8 cellular contexts compared by ENCODE assay signal in the genomic region with DNA sequence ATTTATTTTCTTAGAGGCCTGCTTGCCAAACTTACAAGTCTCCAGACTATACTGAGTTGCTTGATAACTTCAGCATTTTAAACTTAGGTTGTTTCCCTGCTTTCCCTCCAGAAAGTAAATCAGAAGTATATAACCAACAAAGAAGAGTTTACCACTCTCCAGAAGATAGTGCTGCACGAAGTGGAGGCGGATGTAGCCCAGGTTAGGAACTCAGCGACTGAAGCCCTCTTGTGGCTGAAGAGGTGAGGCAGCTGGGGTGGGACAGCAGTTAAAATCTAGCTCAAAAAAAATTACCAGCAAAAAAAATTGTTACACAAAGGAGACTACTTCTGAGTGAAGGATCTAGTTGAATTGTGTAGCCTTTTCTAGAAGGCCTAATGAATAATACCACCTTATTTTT. TPM values are rescaled to one million over a fixed set of nuclear protein-coding genes. Genes with fewer than 3 reads are reported as not detected.
DNase-seq lines count a peak whose midpoint lies in the region; ATAC-seq and TF ChIP-seq lines count a peak whose summit lies in the region.
"Not testable (repeated sequence)": the region's sequence is repeated elsewhere in the genome, so short reads cannot be mapped to it uniquely, and the experiment has no call there.

No MANE protein-coding gene starts in this region.

- not testable (repeated sequence) for H3F3A ChIP-seq in OCI-LY1 (ENCODE audit: insufficient read depth, low read length)

- POLR2A ChIA-PET in activated CD8-positive, alpha-beta T cell treated with anti-CD3 and anti-CD28 coated beads for 36 hours (lab: Charles Lee) = not testable (repeated sequence)

- peak overlapping the region in 2 of 7 donors; percentile 8 to 41 for H3K27ac Mint-ChIP-seq in CD14-positive monocyte
- H3K27ac Mint-ChIP-seq in activated CD8-positive, alpha-beta T cell treated with anti-CD3 and anti-CD28 coated beads for 36 hours = not testable (repeated sequence)

- not testable (repeated sequence) for H3K4me1 ChIP-seq in OCI-LY1 (ENCODE audit: insufficient read depth, low read length, severe bottlenecking)

- not testable (repeated sequence) for H3K4me1 Mint-ChIP-seq in CD14-positive monocyte; activated CD8-positive, alpha-beta T cell treated with anti-CD3 and anti-CD28 coated beads for 36 hours (ENCODE audit: low read depth)

- intact Hi-C loops in CD14-positive monocyte (cut with micrococcal nuclease) = loop anchor here in 1 of 2 donors (10.0 kb wide), 2 partner anchors 117 to 177 kb away; no protein-coding TSS in a partner anchor
- intact Hi-C loops in activated CD8-positive, alpha-beta T cell treated with anti-CD3 and anti-CD28 coated beads for 36 hours (cut with micrococcal nuclease) = loop anchor here (5.0 to 10.0 kb wide), 2 partner anchors 107 to 184 kb away; no protein-coding TSS in a partner anchor
- intact Hi-C loops in left colon (cut with DNase I, micrococcal nuclease) = not testable (repeated sequence)

- ATAC-seq in GM19351 (IDR thresholded peaks at IDR 0.05; ENCODE audit: unreplicated experiment) (peak; percentile 85), HG03469 (IDR thresholded peaks at IDR 0.05; ENCODE audit: unreplicated experiment) (peak; percentile 55), left colon (peak; percentile 89)
- peak; percentile 90 for ATAC-seq in activated CD8-positive, alpha-beta T cell treated with anti-CD3 and anti-CD28 coated beads for 36 hours

- not testable (repeated sequence) for H3K9ac ChIP-seq in OCI-LY1 (ENCODE audit: low read length)

- peaks cover 11% of the 10 kb centered on the region for H3K36me3 ChIP-seq in OCI-LY1 (ENCODE audit: insufficient read depth, low read length)

- not testable (repeated sequence) for H3K27me3 Mint-ChIP-seq in CD14-positive monocyte (ENCODE audit: low read depth in 3 of 3); activated CD8-positive, alpha-beta T cell treated with anti-CD3 and anti-CD28 coated beads for 36 hours

- not testable (repeated sequence) for H3K4me3 ChIP-seq in OCI-LY1 (ENCODE audit: low read depth, low read length, poor library complexity, severe bottlenecking)

- H3K27me3 ChIP-seq in OCI-LY1 (ENCODE audit: insufficient read depth, low read length) = not testable (repeated sequence)

- peaks cover 20 to 31% of the 10 kb centered on the region in 2 donors for H3K36me3 Mint-ChIP-seq in CD14-positive monocyte
- not testable (repeated sequence) for H3K36me3 Mint-ChIP-seq in activated CD8-positive, alpha-beta T cell treated with anti-CD3 and anti-CD28 coated beads for 36 hours (ENCODE audit: low read depth)

- H2AFZ ChIP-seq in OCI-LY1 (ENCODE audit: low read length) = not testable (repeated sequence)

- H3K9me3 Mint-ChIP-seq in CD14-positive monocyte; activated CD8-positive, alpha-beta T cell treated with anti-CD3 and anti-CD28 coated beads for 36 hours: not testable (repeated sequence)

- H3K4me2 ChIP-seq in OCI-LY1 (ENCODE audit: low read length) = not testable (repeated sequence)

- not testable (repeated sequence) for H3K9me3 ChIP-seq in OCI-LY1 (ENCODE audit: low read length)

- not testable (repeated sequence) for H3K9me2 ChIP-seq in OCI-LY1 (ENCODE audit: low read depth, low read length)

- not testable (repeated sequence) for DNase-seq in CD14-positive monocyte (ENCODE audit: low spot score)
- DNase-seq in activated CD8-positive, alpha-beta T cell treated with anti-CD3 and anti-CD28 coated beads for 36 hours = peak; percentile 56
- DNase-seq in dermis blood vessel endothelial cell (peak; percentile 57), left colon (peak in 1 of 2 donors; percentile 36)
- DNase-seq in stimulated activated CD4-positive, alpha-beta T cell treated with anti-CD3 and anti-CD28 coated beads, Interleukin-1b, Interleukin-23, amount 100 ng/mL, for 4 hours (ENCODE audit: low read depth in 2 of 2) = peak; percentile 10 to 20

- TF ChIP-seq CTCF in CD14-positive monocyte (IDR thresholded peaks at IDR 0.05) (peak; percentile 24), OCI-LY1 (IDR thresholded peaks at IDR 0.05; ENCODE audit: low read length) (peak; percentile 82)
- TF ChIP-seq CTCF in activated CD8-positive, alpha-beta T cell treated with anti-CD3 and anti-CD28 coated beads for 36 hours (IDR thresholded peaks at IDR 0.05) = peak; percentile 59

- not testable (repeated sequence) for H3K27ac ChIP-seq in OCI-LY1 (ENCODE audit: low read depth, low read length, poor library complexity, severe bottlenecking)

- H4K20me1 ChIP-seq in OCI-LY1 (ENCODE audit: insufficient read depth, low read length) = not testable (repeated sequence)

- not testable (repeated sequence) for H3K79me2 ChIP-seq in OCI-LY1 (ENCODE audit: insufficient read depth, low read length)

- H3K4me3 Mint-ChIP-seq in CD14-positive monocyte; activated CD8-positive, alpha-beta T cell treated with anti-CD3 and anti-CD28 coated beads for 36 hours: not testable (repeated sequence)

- CTCF ChIA-PET in activated CD8-positive, alpha-beta T cell treated with anti-CD3 and anti-CD28 coated beads for 36 hours (lab: Charles Lee) = interaction anchor here (0.6 to 4.7 kb wide), 39 partner anchors 9 to 426 kb away, joined by 3 to 30 read pairs (median 4); a partner anchor contains a TSS

RNA-seq across cellular contexts. Expression of a gene that starts 33.6 kb away (rescaled TPM):
- 1 to 10 TPM; 2.4 to 2.7 TPM for polyA plus RNA-seq in CD14-positive monocyte
- 10 to 100 TPM; 16.8 to 17.1 TPM for total RNA-seq in activated CD8-positive, alpha-beta T cell treated with anti-CD3 and anti-CD28 coated beads for 36 hours
- 19.1 and 22.8 TPM in 2 replicates for total RNA-seq in dermis blood vessel endothelial cell
- total RNA-seq in left colon = 10 to 100 TPM; 12.4 to 13.6 TPM

RNA-seq across cellular contexts. Expression of a gene that starts 35.3 kb away (rescaled TPM):
- polyA plus RNA-seq in CD14-positive monocyte = 1 to 10 TPM in 1 of 2 donors, under 1 TPM in 1; 0.43 to 1.1 TPM
- total RNA-seq in activated CD8-positive, alpha-beta T cell treated with anti-CD3 and anti-CD28 coated beads for 36 hours = 1 to 10 TPM; 8.8 to 9.0 TPM
- 15.5 and 18.2 TPM in 2 replicates for total RNA-seq in dermis blood vessel endothelial cell
- total RNA-seq in left colon = 10 to 100 TPM in 1 of 2 donors, 1 to 10 TPM in 1; 8.8 to 10.3 TPM

Comparison
In these comparisons a context has a peak if more than half of its experiments do, and no peak if none do; other contexts are left out.
1. CTCF ChIP-seq: peak in every context shown above with its lines; median percentile 82 in OCI-LY1; 59 in activated CD8-positive, alpha-beta T cell treated with anti-CD3 and anti-CD28 coated beads for 36 hours; 24 in CD14-positive monocyte.